ENCODE assay signal across 23 cellular contexts in genomic region chr5:104635216-104635615, GRCh38.
A peak's percentile ranks its signal among the peaks of the same experiment; 100 is the strongest.
DNase-seq lines count a peak whose midpoint lies in the region; ATAC-seq and TF ChIP-seq lines count a peak whose summit lies in the region.
"Had no signal": no experiment of that assay in that cellular context is flagged by ENCODE, and none has a peak within 500 bp of the region (broad histone marks: within the 10 kb centered on the region; RNA-seq: fewer than 3 reads in every experiment).

No MANE protein-coding gene starts in this region.

- no peak for TF ChIP-seq POLR2A in gastroesophageal sphincter (IDR thresholded peaks at IDR 0.05)

- H3K79me2 ChIP-seq in smooth muscle cell (ENCODE audit: low read depth), result no peaks in the 10 kb centered on the region

- no peak for TF ChIP-seq EP300 in gastroesophageal sphincter (IDR thresholded peaks at IDR 0.05)

- H3K9me3 ChIP-seq in smooth muscle cell (replicated peaks; ENCODE audit: low read depth), result no peaks in the 10 kb centered on the region
- H3K9me3 ChIP-seq in gastroesophageal sphincter, result no peaks in the 10 kb centered on the region
- H3K9me3 ChIP-seq: adrenal gland, mucosa of descending colon, SJSA1, tibial nerve had no signal

- ATAC-seq in gastroesophageal sphincter, result no peak
- ATAC-seq: K562; left ventricle myocardium superior; mucosa of descending colon; stimulated activated naive CD8-positive, alpha-beta T cell treated with anti-CD3 and anti-CD28 coated beads, Interleukin-15, Interleukin-2, amounts not matched to agents 100 U/mL and 50 U/mL, for 24 hours had no signal

- H3K36me3 ChIP-seq in smooth muscle cell (ENCODE audit: low read depth), result no peaks in the 10 kb centered on the region
- H3K36me3 ChIP-seq in gastroesophageal sphincter, result no peaks in the 10 kb centered on the region
- H3K36me3 ChIP-seq: adrenal gland, SJSA1, tibial nerve had no signal

- no peaks in the 10 kb centered on the region for H4K20me1 ChIP-seq in smooth muscle cell (ENCODE audit: low read depth)

- peak overlapping the region; percentile 38 for H2AFZ ChIP-seq in smooth muscle cell (ENCODE audit: low read depth)

- no peaks in the 10 kb centered on the region for H3K4me1 ChIP-seq in smooth muscle cell (ENCODE audit: low read depth)
- H3K4me1 ChIP-seq in gastroesophageal sphincter, result no peaks in the 10 kb centered on the region
- H3K4me1 ChIP-seq: adrenal gland, SJSA1, tibial nerve had no signal

- H3K27me3 ChIP-seq in smooth muscle cell (ENCODE audit: low read depth) (no peaks in the 10 kb centered on the region), gastroesophageal sphincter (no peaks in the 10 kb centered on the region)
- H3K27me3 ChIP-seq: adrenal gland, SJSA1, tibial nerve had no signal

- TF ChIP-seq CTCF in smooth muscle cell (IDR thresholded peaks at IDR 0.05; ENCODE audit: borderline replicate concordance, insufficient read depth, poor library complexity, severe bottlenecking), result no peak
- no peak for TF ChIP-seq CTCF in gastroesophageal sphincter (IDR thresholded peaks at IDR 0.05)

- H3F3A ChIP-seq in smooth muscle cell (ENCODE audit: low read depth), result peaks cover 4% of the 10 kb centered on the region

- H3K9ac ChIP-seq in smooth muscle cell (ENCODE audit: low read depth), result no peak overlapping the region

- WGBS in smooth muscle cell (ENCODE audit: low lambda C conversion rate), result 60% methylated on average over 3 of the region's 3 CpGs
- 62 to 70% methylated on average over 3 of the region's 3 CpGs for WGBS in gastroesophageal sphincter (ENCODE audit: low coverage in 1 of 2), 2 donors

- H3K4me3 ChIP-seq in smooth muscle cell (no peak overlapping the region), gastroesophageal sphincter (no peak overlapping the region)
- H3K4me3 ChIP-seq: adrenal gland, K562, mucosa of descending colon, SJSA1, skin epidermis, tibial nerve had no signal

- DNase-seq in HS-5 (ENCODE audit: low read depth) (peak; percentile 57), SW480 (ENCODE audit: low spot score) (peak; percentile 43), fibroblast of peridontal ligament (ENCODE audit: extremely low read depth) (peak; percentile 65), smooth muscle cell (lab: John Stamatoyannopoulos, UW; ENCODE audit: unreplicated experiment) (no peak), SHP77 (lab: John Stamatoyannopoulos, UW) (no peak), MV-4-11 (lab: John Stamatoyannopoulos, UW) (no peak)
- DNase-seq: activated CD4-positive, alpha-beta T cell treated with anti-CD3 and anti-CD28 coated beads, Interleukin-2, amount 50 U/mL, for 48 hours; activated effector memory CD4-positive, alpha-beta T cell treated with Interleukin-2 at 50 U/mL for 16 hours; adrenal gland; CD4-positive, alpha-beta T cell; DMS79; erythroblast; head of caudate nucleus; left ventricle myocardium superior; mucosa of descending colon; NCI-H187; NCI-H748 treated with DMSO at 0.1 percent for 48 hours; stimulated activated naive CD8-positive, alpha-beta T cell treated with anti-CD3 and anti-CD28 coated beads, Interleukin-15, Interleukin-2, amounts not matched to agents 100 U/mL and 50 U/mL, for 24 hours had no signal

- H3K27ac ChIP-seq in smooth muscle cell (ENCODE audit: low read depth) (peak overlapping the region; percentile 71), gastroesophageal sphincter (no peak overlapping the region)
- H3K27ac ChIP-seq: adrenal gland, SJSA1, skin epidermis, tibial nerve had no signal

- no peak overlapping the region for H3K4me2 ChIP-seq in smooth muscle cell

Comparison
In these comparisons a context has a peak if more than half of its experiments do, and no peak if none do; other contexts are left out.
1. DNase-seq: peak in HS-5 (single experiment), SW480 (single experiment) and fibroblast of peridontal ligament (single experiment); none in smooth muscle cell (single experiment), SHP77 (0 of 2) and MV-4-11 (single experiment).